33 cellular contexts compared by ENCODE assay signal in the genomic region with DNA sequence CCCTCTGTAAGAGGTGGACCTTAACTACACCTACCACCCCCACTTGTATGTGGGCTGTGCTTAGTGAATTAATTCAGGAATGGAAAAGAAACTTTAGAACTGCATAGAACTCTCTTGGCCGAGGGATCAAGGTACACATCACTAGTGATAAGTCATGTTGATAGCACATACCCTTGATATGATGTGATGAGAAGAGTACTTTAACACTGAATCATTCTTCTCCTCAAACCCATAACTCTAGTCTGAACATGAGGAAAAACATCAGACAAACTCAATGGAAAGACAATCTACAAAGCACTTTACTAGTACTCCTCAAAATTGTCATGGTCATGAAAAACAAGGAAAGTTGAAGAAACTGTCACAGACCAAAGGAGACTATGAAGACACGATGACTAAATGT.
"Had no signal": no experiment of that assay in that cellular context is flagged by ENCODE, and none has a peak within 500 bp of the region (broad histone marks: within the 10 kb centered on the region; RNA-seq: fewer than 3 reads in every experiment).

No MANE protein-coding gene starts in this region.

- DNase-seq: activated B cell treated with CpG ODN at 0.5 μM for 24 hours; activated CD4-positive, alpha-beta T cell treated with anti-CD3 and anti-CD28 coated beads for 48 hours; activated CD4-positive, alpha-beta T cell treated with anti-CD3 and anti-CD28 coated beads, Interleukin-2, amount 50 U/mL, for 1 hour; activated CD4-positive, alpha-beta T cell treated with anti-CD3 and anti-CD28 coated beads, Interleukin-2, amount 50 U/mL, for 48 hours; activated CD8-positive, alpha-beta memory T cell treated with anti-CD3 and anti-CD28 coated beads for 24 hours; activated CD8-positive, alpha-beta T cell treated with anti-CD3 and anti-CD28 coated beads for 36 hours; activated effector memory CD4-positive, alpha-beta T cell treated with Interleukin-2 at 50 U/mL for 16 hours; activated gamma-delta T cell treated with Interleukin-2 at 50 U/mL for 16 hours; activated naive CD4-positive, alpha-beta T cell treated with anti-CD3 and anti-CD28 coated beads, Interleukin-2, amount 50 U/mL, for 16 hours; activated naive CD4-positive, alpha-beta T cell treated with Interleukin-2 at 50 U/mL for 16 hours; activated T-cell treated with anti-CD3 and anti-CD28 coated beads, Interleukin-2, amount 50 U/mL, for 4 hours; amniotic stem cell; anterior cingulate cortex; brain microvascular endothelial cell; caudate nucleus; cortex of kidney; dermis blood vessel endothelial cell; effector CD8-positive, alpha-beta T cell; foreskin fibroblast; gastrocnemius medialis; glutamatergic neuron; heart left ventricle; T-helper 1 cell; T-helper 17 cell; T1000; WERI-Rb-1 had no signal

- ATAC-seq: activated CD4-positive, CD25-positive, alpha-beta regulatory T cell treated with anti-CD3 and anti-CD28 coated beads, Interleukin-2, amount 50 U/mL, for 24 hours; activated CD8-positive, alpha-beta T cell treated with anti-CD3 and anti-CD28 coated beads for 36 hours; activated T-cell treated with anti-CD3 and anti-CD28 coated beads, Interleukin-2, amount 50 U/mL, for 4 hours; activated T-helper 17 cell treated with anti-CD3 and anti-CD28 coated beads, Interleukin-2, amount 50 U/mL, for 72 hours; esophagus mucosa; gastrocnemius medialis; heart left ventricle; T-helper 17 cell had no signal

- H3K36me3 ChIP-seq: brain microvascular endothelial cell, gastrocnemius medialis, heart left ventricle, WERI-Rb-1 had no signal

- H3K9me3 ChIP-seq: gastrocnemius medialis had no signal

- H3K27me3 ChIP-seq: brain microvascular endothelial cell, gastrocnemius medialis, heart left ventricle had no signal

- H3K4me3 ChIP-seq: gastrocnemius medialis, heart left ventricle had no signal

- H3K27ac ChIP-seq: brain microvascular endothelial cell, gastrocnemius medialis, heart left ventricle, WERI-Rb-1 had no signal

- H3K4me1 ChIP-seq: gastrocnemius medialis, heart left ventricle had no signal

- FAIRE-seq: astrocyte, colon, endometrium, endothelial cell of umbilical vein had no signal
